Comparison of ENCODE assay signal across 9 cellular contexts in genomic region chr2:85414422-85414759, GRCh38. TPM values are rescaled to one million over a fixed set of nuclear protein-coding genes. Genes with fewer than 3 reads are reported as not detected.
DNase-seq lines count a peak whose midpoint lies in the region; ATAC-seq, FAIRE-seq and TF ChIP-seq lines count a peak whose summit lies in the region.
"Not testable (repeated sequence)": the region's sequence is repeated elsewhere in the genome, so short reads cannot be mapped to it uniquely, and the experiment has no call there.
"Had no signal": no experiment of that assay in that cellular context is flagged by ENCODE, and none has a peak within 500 bp of the region (broad histone marks: within the 10 kb centered on the region; RNA-seq: fewer than 3 reads in every experiment).

No MANE protein-coding gene starts in this region.

- WGBS in stomach, 5 donors: 68 to 84% (median 77%) methylated on average over 5 of the region's 5 CpGs

- FAIRE-seq in endothelial cell of umbilical vein (lab: Jason Lieb, UNC); keratinocyte (lab: Jason Lieb, UNC): not testable (repeated sequence)

- H3K27ac ChIP-seq in DND-41 (ENCODE audit: low read length) (peak overlapping the region; percentile 85), keratinocyte (ENCODE audit: control insufficient read depth, insufficient read depth, low read length) (peak overlapping the region; percentile 95), stomach (peak overlapping the region in 4 of 5 donors; percentile 74 to 87 (median 82))
- not testable (repeated sequence) for H3K27ac ChIP-seq in endothelial cell of umbilical vein (ENCODE audit: insufficient read depth, low read depth, low read length)

- peaks cover 68% of the 10 kb centered on the region for H3K79me2 ChIP-seq in DND-41 (ENCODE audit: insufficient read depth, low read length)
- H3K79me2 ChIP-seq in endothelial cell of umbilical vein (ENCODE audit: control insufficient read depth, insufficient read depth, low read length): not testable (repeated sequence)
- peaks cover 36% of the 10 kb centered on the region for H3K79me2 ChIP-seq in keratinocyte (ENCODE audit: control insufficient read depth, insufficient read depth, low read length)

- CTCF ChIA-PET in endothelial cell of umbilical vein (lab: Charles Lee): interaction anchor here (0.9 to 1.4 kb wide), 5 partner anchors 134 to 223 kb away, joined by 3 to 7 read pairs (median 3); no protein-coding TSS in a partner anchor

- H3K27ac Mint-ChIP-seq in neural crest cell (ENCODE audit: unreplicated experiment): not testable (repeated sequence)

- BruUV-seq in endothelial cell of umbilical vein (replicated peaks; lab: Mats Ljungman, UMichigan): not testable (repeated sequence)

- H3K9me1 ChIP-seq in endothelial cell of umbilical vein (replicated peaks; ENCODE audit: control insufficient read depth, extremely low read depth, insufficient read depth, low read length); keratinocyte (ENCODE audit: control insufficient read depth, extremely low read depth, insufficient read depth, low read length): not testable (repeated sequence)

- H3K9ac ChIP-seq in DND-41 (ENCODE audit: low read depth, low read length): peak overlapping the region; percentile 67
- peak overlapping the region; percentile 86 for H3K9ac ChIP-seq in adipocyte (ENCODE audit: low read length)
- H3K9ac ChIP-seq in endothelial cell of umbilical vein (replicated peaks; ENCODE audit: extremely low read depth, insufficient read depth, low read length): not testable (repeated sequence)
- H3K9ac ChIP-seq in keratinocyte (ENCODE audit: control insufficient read depth, extremely low read depth, insufficient read depth, low read length): peak overlapping the region; percentile 95

- H3K4me3 ChIP-seq in DND-41 (ENCODE audit: low read depth in 1 of 2, low read length in 2 of 2) (peak overlapping the region; percentile 18 to 66; a peak in 3 of 4 replicates), MG63 (peak overlapping the region; percentile 58; the same call in 1 of the 2 replicates), adipocyte (ENCODE audit: low read length) (peak overlapping the region; percentile 87), endothelial cell of umbilical vein (replicated peaks in 1 of 3; ENCODE audit: insufficient read depth in 1 of 3, low read depth in 1 of 3, low read length in 3 of 3) (peak overlapping the region in 1 of 3 experiments; percentile 85), keratinocyte (ENCODE audit: control insufficient read depth in 2 of 3, extremely low read depth in 1 of 3, insufficient read depth in 2 of 3, low read depth in 1 of 3, low read length in 3 of 3) (peak overlapping the region in 2 of 3 experiments; percentile 89 to 90), stomach (peak overlapping the region in 3 of 4 donors; percentile 54 to 65 (median 58))

- POLR2A ChIA-PET in endothelial cell of umbilical vein (lab: Charles Lee): interaction anchor here (0.7 to 2.3 kb wide), 3 partner anchors 9 to 124 kb away, joined by 3 to 8 read pairs (median 3); partner anchors contain the start of gene MAT2A

- ATAC-seq in DND-41 (ENCODE audit: insufficient read depth, low read depth): not testable (repeated sequence)

- peak overlapping the region; percentile 72 for H3K4me2 ChIP-seq in DND-41 (ENCODE audit: insufficient read depth, low read length)
- not testable (repeated sequence) for H3K4me2 ChIP-seq in endothelial cell of umbilical vein (ENCODE audit: insufficient read depth, low read length)
- H3K4me2 ChIP-seq in keratinocyte (ENCODE audit: control insufficient read depth, extremely low read depth, insufficient read depth, low read depth, low read length): peak overlapping the region; percentile 98

- H3K4me1 ChIP-seq in DND-41 (ENCODE audit: insufficient read depth, low read length) (peaks cover 61% of the 10 kb centered on the region), adipocyte (ENCODE audit: control insufficient read depth, insufficient read depth, low read length) (peaks cover 36% of the 10 kb centered on the region), endothelial cell of umbilical vein (ENCODE audit: control insufficient read depth, extremely low read depth, insufficient read depth, low read length) (peaks cover 15% of the 10 kb centered on the region), keratinocyte (ENCODE audit: control insufficient read depth, extremely low read depth, insufficient read depth, low read length) (peaks cover 46% of the 10 kb centered on the region), stomach (peaks cover 22 to 74% (median 53%) of the 10 kb centered on the region in 4 donors)

- H3K9me3 ChIP-seq in DND-41 (ENCODE audit: insufficient read depth, low read length, severe bottlenecking); MG63; adipocyte (ENCODE audit: control insufficient read depth, low read length); endothelial cell of umbilical vein (replicated peaks; ENCODE audit: control insufficient read depth, insufficient read depth, low read length); keratinocyte (ENCODE audit: control insufficient read depth, low read depth, low read length); stomach: not testable (repeated sequence)

- not testable (repeated sequence) for H3K9me3 Mint-ChIP-seq in neural crest cell

- not testable (repeated sequence) for H3K36me3 ChIP-seq in DND-41 (ENCODE audit: insufficient read depth, low read length); MG63; adipocyte (ENCODE audit: control insufficient read depth, insufficient read depth, low read length, severe bottlenecking); endothelial cell of umbilical vein (ENCODE audit: control insufficient read depth in 2 of 2, extremely low read depth in 1 of 2, insufficient read depth in 2 of 2, low read length in 2 of 2); keratinocyte (ENCODE audit: control insufficient read depth in 2 of 2, extremely low read depth in 1 of 2, insufficient read depth in 2 of 2, low read length in 2 of 2); stomach

- dilution Hi-C loops in endothelial cell of umbilical vein (cut with MboI; ENCODE audit: extremely low pct_ligation_motif_present, low sequenced_read_pairs); keratinocyte (cut with MboI; ENCODE audit: extremely low pct_ligation_motif_present, low sequenced_read_pairs): not testable (repeated sequence)

- not testable (repeated sequence) for H2AFZ ChIP-seq in DND-41 (ENCODE audit: low read depth, low read length); keratinocyte (ENCODE audit: control insufficient read depth, low read length)
- peak overlapping the region; percentile 85 for H2AFZ ChIP-seq in endothelial cell of umbilical vein (ENCODE audit: low read depth, low read length)

- not testable (repeated sequence) for TF ChIP-seq EP300 in stomach (IDR thresholded peaks at IDR 0.05)

- not testable (repeated sequence) for DNase-seq in DND-41; MG63; adipocyte (ENCODE audit: low read depth); endothelial cell of umbilical vein (ENCODE audit: low read depth, low spot score); keratinocyte (ENCODE audit: low read depth, low spot score); neural crest cell (ENCODE audit: low read depth, low spot score); stomach

- TF ChIP-seq POLR2A in endothelial cell of umbilical vein (IDR thresholded peaks at IDR 0.05; ENCODE audit: low read depth, low read length); stomach (IDR thresholded peaks at IDR 0.05): not testable (repeated sequence)

- H3K4me1 Mint-ChIP-seq in neural crest cell: peaks cover 16% of the 10 kb centered on the region

- H3K36me3 Mint-ChIP-seq in neural crest cell (ENCODE audit: low read depth): not testable (repeated sequence)

- H4K20me1 ChIP-seq in DND-41 (ENCODE audit: insufficient read depth, low read length); endothelial cell of umbilical vein (replicated peaks; ENCODE audit: control insufficient read depth, extremely low read depth, insufficient read depth, low read length); keratinocyte (ENCODE audit: control insufficient read depth, extremely low read depth, insufficient read depth, low read length): not testable (repeated sequence)

- TF ChIP-seq CTCF in DND-41 (IDR thresholded peaks at IDR 0.05; ENCODE audit: borderline replicate concordance, extremely low read depth, low read length, poor library complexity, severe bottlenecking); endothelial cell of umbilical vein (IDR thresholded peaks at IDR 0.05; ENCODE audit: extremely low read depth in 1 of 2, insufficient read depth in 1 of 2, low read depth in 1 of 2, low read length in 2 of 2); keratinocyte (optimal IDR thresholded peaks at IDR 0.05 in 1 of 3, IDR thresholded peaks at IDR 0.05 in 1 of 3, conservative IDR thresholded peaks at IDR 0.05 in 1 of 3; ENCODE audit: extremely low read depth in 1 of 3, insufficient read depth in 2 of 3, low read length in 3 of 3); neural crest cell (conservative IDR thresholded peaks at IDR 0.05); stomach (IDR thresholded peaks at IDR 0.05): not testable (repeated sequence)

- peak overlapping the region; percentile 97 for H3K4me3 Mint-ChIP-seq in neural crest cell

- not testable (repeated sequence) for H3K27me3 ChIP-seq in DND-41 (ENCODE audit: insufficient read depth, low read length, poor library complexity); MG63; adipocyte (replicated peaks; ENCODE audit: control insufficient read depth, insufficient read depth, low read length); endothelial cell of umbilical vein (ENCODE audit: control insufficient read depth in 2 of 2, insufficient read depth in 2 of 2, low read length in 2 of 2); keratinocyte (ENCODE audit: control insufficient read depth, extremely low read depth, insufficient read depth, low read length); stomach

- intact Hi-C loops in endothelial cell of umbilical vein (cut with micrococcal nuclease); stomach (cut with DNase I; ENCODE audit: low total_unique reads): not testable (repeated sequence)

- H3K27me3 Mint-ChIP-seq in neural crest cell (ENCODE audit: low read depth): peaks cover 12% of the 10 kb centered on the region

RNA-seq across cellular contexts. Expression of gene SH2D6, which starts 4.1 kb away (rescaled TPM):
- 0.76 and 1.2 TPM in 2 replicates for total RNA-seq in MG63 (2014; rRNA removed; shearing (Covaris generic); ENCODE audit: low replicate concordance)
- total RNA-seq in endothelial cell of umbilical vein (0.39 and 0.53 TPM in 2 replicates), neural crest cell (0.34 and 1.2 TPM in 2 replicates), stomach (10 to 100 TPM in 2 of 5 donors, 1 to 10 TPM in 1, not detected in 2; 2.2 to 14.5 (median 13.4) TPM)
- polyA plus RNA-seq in endothelial cell of umbilical vein (not detected in 2 replicates), keratinocyte (0.10 to 0.21 TPM in 2 of 3 replicates, not detected in the other), stomach (1 to 10 TPM; 1.1 to 2.3 (median 1.2) TPM)
- polyA plus RNA-seq in endothelial cell of umbilical vein (2011; cell fraction: cytosol; rRNA removed): not detected in 2 replicates
- 0.50 TPM in 1 of 2 replicates, not detected in the other for polyA plus RNA-seq in endothelial cell of umbilical vein (2011; cell fraction: nucleus; rRNA removed)
- polyA plus RNA-seq in endothelial cell of umbilical vein (2012): not detected in 2 replicates
- polyA minus RNA-seq in endothelial cell of umbilical vein (not detected in 2 replicates), keratinocyte (0.56 TPM in 1 of 3 replicates, not detected in the others)
- 2.2 TPM for polyA minus RNA-seq in endothelial cell of umbilical vein (2011; cell fraction: cytosol; rRNA and poly(A)+ RNA removed)
- 0.38 TPM in 1 of 2 replicates, not detected in the other for polyA minus RNA-seq in endothelial cell of umbilical vein (2011; cell fraction: nucleus; rRNA and poly(A)+ RNA removed)
- not detected for polyA plus RNA-seq in keratinocyte (2011; ENCODE audit: low read depth)
- not detected in 2 replicates for polyA plus RNA-seq in keratinocyte (2011; cell fraction: cytosol; rRNA removed)
- polyA plus RNA-seq in keratinocyte (2011; cell fraction: nucleus; rRNA removed): not detected in 2 replicates
- 0.09 TPM in 1 of 2 replicates, not detected in the other for polyA plus RNA-seq in keratinocyte (2012; ENCODE audit: low replicate concordance)
- polyA minus RNA-seq in keratinocyte (2011; cell fraction: cytosol; rRNA and poly(A)+ RNA removed): not detected
- not detected in 2 replicates for polyA minus RNA-seq in keratinocyte (2011; cell fraction: nucleus; rRNA and poly(A)+ RNA removed)
- total RNA-seq: glomerular endothelial cell, M059J had no signal

RNA-seq across cellular contexts. Expression of gene CAPG, which starts 4.2 kb away (rescaled TPM):
- 283 and 538 TPM in 2 replicates for total RNA-seq in MG63 (2014; rRNA removed; shearing (Covaris generic); ENCODE audit: low replicate concordance)
- total RNA-seq in endothelial cell of umbilical vein: 103 and 115 TPM in 2 replicates
- 104 and 107 TPM in 2 replicates for polyA plus RNA-seq in endothelial cell of umbilical vein
- 93.8 and 122 TPM in 2 replicates for polyA plus RNA-seq in endothelial cell of umbilical vein (2011; cell fraction: cytosol; rRNA removed)
- polyA plus RNA-seq in endothelial cell of umbilical vein (2011; cell fraction: nucleus; rRNA removed): 56.5 and 66.5 TPM in 2 replicates
- 175 and 239 TPM in 2 replicates for polyA plus RNA-seq in endothelial cell of umbilical vein (2012)
- 40.0 and 59.8 TPM in 2 replicates for polyA minus RNA-seq in endothelial cell of umbilical vein
- 82.9 TPM for polyA minus RNA-seq in endothelial cell of umbilical vein (2011; cell fraction: cytosol; rRNA and poly(A)+ RNA removed)
- 11.3 and 15.3 TPM in 2 replicates for polyA minus RNA-seq in endothelial cell of umbilical vein (2011; cell fraction: nucleus; rRNA and poly(A)+ RNA removed)
- polyA plus RNA-seq in keratinocyte: 466 to 683 TPM (median 503 TPM) in 3 replicates
- 123 TPM for polyA plus RNA-seq in keratinocyte (2011; ENCODE audit: low read depth)
- polyA plus RNA-seq in keratinocyte (2011; cell fraction: cytosol; rRNA removed): 321 and 549 TPM in 2 replicates
- 232 and 338 TPM in 2 replicates for polyA plus RNA-seq in keratinocyte (2011; cell fraction: nucleus; rRNA removed)
- polyA plus RNA-seq in keratinocyte (2012; ENCODE audit: low replicate concordance): 352 and 538 TPM in 2 replicates
- polyA minus RNA-seq in keratinocyte: 216 to 344 TPM (median 339 TPM) in 3 replicates
- polyA minus RNA-seq in keratinocyte (2011; cell fraction: cytosol; rRNA and poly(A)+ RNA removed): 273 TPM
- polyA minus RNA-seq in keratinocyte (2011; cell fraction: nucleus; rRNA and poly(A)+ RNA removed): 94.0 and 95.3 TPM in 2 replicates
- 24.3 and 32.6 TPM in 2 replicates for total RNA-seq in neural crest cell
- 100 to 1,000 TPM in 2 of 5 donors, 10 to 100 TPM in 3; 35.0 to 135 (median 50.8) TPM for total RNA-seq in stomach
- polyA plus RNA-seq in stomach: 100 to 1,000 TPM; 146 to 350 (median 157) TPM

RNA-seq across cellular contexts. Expression of gene ELMOD3, which starts 59.8 kb away (rescaled TPM):
- 3.9 and 25.3 TPM in 2 replicates for total RNA-seq in MG63 (2014; rRNA removed; shearing (Covaris generic); ENCODE audit: low replicate concordance)
- total RNA-seq in endothelial cell of umbilical vein: 12.3 and 18.5 TPM in 2 replicates
- 22.0 and 22.4 TPM in 2 replicates for polyA plus RNA-seq in endothelial cell of umbilical vein
- 15.9 and 17.7 TPM in 2 replicates for polyA plus RNA-seq in endothelial cell of umbilical vein (2011; cell fraction: cytosol; rRNA removed)
- 102 and 108 TPM in 2 replicates for polyA plus RNA-seq in endothelial cell of umbilical vein (2011; cell fraction: nucleus; rRNA removed)
- polyA plus RNA-seq in endothelial cell of umbilical vein (2012): 13.4 and 14.7 TPM in 2 replicates
- 21.5 and 23.2 TPM in 2 replicates for polyA minus RNA-seq in endothelial cell of umbilical vein
- polyA minus RNA-seq in endothelial cell of umbilical vein (2011; cell fraction: cytosol; rRNA and poly(A)+ RNA removed): 2.0 TPM
- 19.7 and 26.7 TPM in 2 replicates for polyA minus RNA-seq in endothelial cell of umbilical vein (2011; cell fraction: nucleus; rRNA and poly(A)+ RNA removed)
- 17.8 to 31.0 TPM (median 20.1 TPM) in 3 replicates for polyA plus RNA-seq in keratinocyte
- 6.4 TPM for polyA plus RNA-seq in keratinocyte (2011; ENCODE audit: low read depth)
- polyA plus RNA-seq in keratinocyte (2011; cell fraction: cytosol; rRNA removed): 18.2 TPM in 2 replicates
- polyA plus RNA-seq in keratinocyte (2011; cell fraction: nucleus; rRNA removed): 55.2 and 66.3 TPM in 2 replicates
- polyA plus RNA-seq in keratinocyte (2012; ENCODE audit: low replicate concordance): 10.7 and 13.9 TPM in 2 replicates
- 15.8 to 28.0 TPM (median 23.0 TPM) in 3 replicates for polyA minus RNA-seq in keratinocyte
- 9.8 TPM for polyA minus RNA-seq in keratinocyte (2011; cell fraction: cytosol; rRNA and poly(A)+ RNA removed)
- 11.7 and 20.0 TPM in 2 replicates for polyA minus RNA-seq in keratinocyte (2011; cell fraction: nucleus; rRNA and poly(A)+ RNA removed)
- 25.9 and 26.5 TPM in 2 replicates for total RNA-seq in neural crest cell
- total RNA-seq in stomach: 10 to 100 TPM; 16.9 to 43.8 (median 21.7) TPM
- 10 to 100 TPM; 13.4 to 19.7 (median 17.0) TPM for polyA plus RNA-seq in stomach
